35 cellular contexts compared by ENCODE assay signal in genomic region chr4:84477738-84478137, GRCh38. TPM values are rescaled to one million over a fixed set of nuclear protein-coding genes. Genes with fewer than 3 reads are reported as not detected.
"Had no signal": no experiment of that assay in that cellular context is flagged by ENCODE, and none has a peak within 500 bp of the region (broad histone marks: within the 10 kb centered on the region; RNA-seq: fewer than 3 reads in every experiment).

No MANE protein-coding gene starts in this region.

- H3K27me3 ChIP-seq: body of pancreas had no signal

- H3K9me3 ChIP-seq: adrenal gland, body of pancreas, breast epithelium had no signal

- H3K27ac ChIP-seq: adrenal gland, body of pancreas, brain microvascular endothelial cell, breast epithelium, VCaP had no signal

- FAIRE-seq: astrocyte, colon, TTC549 had no signal

- H3K36me3 ChIP-seq: adrenal gland, brain microvascular endothelial cell, breast epithelium had no signal

- DNase-seq: activated B cell treated with CpG ODN at 0.5 μM for 24 hours; activated CD4-positive, alpha-beta memory T cell treated with anti-CD3 and anti-CD28 coated beads for 36 hours; activated CD4-positive, alpha-beta T cell treated with anti-CD3 and anti-CD28 coated beads for 4 hours; activated CD4-positive, alpha-beta T cell treated with anti-CD3 and anti-CD28 coated beads, Interleukin-2, amount 10 ng/mL, durations not matched to agents 24 days and 14 days; activated CD4-positive, alpha-beta T cell treated with anti-CD3 and anti-CD28 coated beads, Interleukin-2, amount 50 U/mL, for 1 hour; activated CD4-positive, alpha-beta T cell treated with anti-CD3 and anti-CD28 coated beads, Interleukin-2, amount 50 U/mL, for 4 hours; activated CD4-positive, CD25-positive, alpha-beta regulatory T cell treated with anti-CD3 and anti-CD28 coated beads, Interleukin-2, amount 50 U/mL, for 72 hours; activated CD8-positive, alpha-beta memory T cell treated with anti-CD3 and anti-CD28 coated beads, Interleukin-2, amount 50 U/mL, for 4 hours; activated CD8-positive, alpha-beta T cell treated with anti-CD3 and anti-CD28 coated beads for 36 hours; activated effector memory CD4-positive, alpha-beta T cell treated with anti-CD3 and anti-CD28 coated beads, Interleukin-2, amount 50 U/mL, for 16 hours; activated gamma-delta T cell treated with Interleukin-2 at 50 U/mL for 16 hours; activated naive CD4-positive, alpha-beta T cell; activated naive CD4-positive, alpha-beta T cell treated with anti-CD3 and anti-CD28 coated beads for 36 hours; activated naive CD4-positive, alpha-beta T cell treated with anti-CD3 and anti-CD28 coated beads, Interleukin-2, amount 50 U/mL, for 16 hours; activated naive CD8-positive, alpha-beta T cell treated with anti-CD3 and anti-CD28 coated beads for 36 hours; activated T-cell treated with anti-CD3 and anti-CD28 coated beads for 4 hours; activated T-cell treated with anti-CD3 and anti-CD28 coated beads, Interleukin-2, amount 50 U/mL, for 1 hour; activated T-cell treated with anti-CD3 and anti-CD28 coated beads, Interleukin-2, amount 50 U/mL, for 4 hours; activated T-cell treated with anti-CD3 and anti-CD28 coated beads, Interleukin-2, amount 50 U/mL, for 72 hours; adrenal gland; amniotic stem cell; aorta; body of pancreas; brain microvascular endothelial cell; central memory CD4-positive, alpha-beta T cell had no signal

- ATAC-seq: activated CD8-positive, alpha-beta T cell treated with anti-CD3 and anti-CD28 coated beads for 36 hours; activated naive CD4-positive, alpha-beta T cell treated with anti-CD3 and anti-CD28 coated beads, Interleukin-2, amount 50 U/mL, for 72 hours; activated T-cell treated with anti-CD3 and anti-CD28 coated beads, Interleukin-2, amount 50 U/mL, for 4 hours; activated T-cell treated with anti-CD3 and anti-CD28 coated beads, Interleukin-2, amount 50 U/mL, for 72 hours; activated T-helper 17 cell treated with anti-CD3 and anti-CD28 coated beads, Interleukin-2, amount 50 U/mL, for 72 hours; body of pancreas had no signal

- H3K4me1 ChIP-seq: body of pancreas, breast epithelium had no signal

- H3K4me3 ChIP-seq: adrenal gland, body of pancreas, breast epithelium had no signal

RNA-seq across cellular contexts. Expression of gene NKX6-1, which starts 21.4 kb away (rescaled TPM):
- total RNA-seq: activated B cell treated with CpG ODN at 0.5 μM for 24 hours; activated CD4-positive, alpha-beta memory T cell treated with anti-CD3 and anti-CD28 coated beads for 36 hours; activated CD4-positive, alpha-beta T cell treated with anti-CD3 and anti-CD28 coated beads, Interleukin-2, amount 10 ng/mL, durations not matched to agents 24 days and 14 days; activated CD8-positive, alpha-beta memory T cell treated with anti-CD3 and anti-CD28 coated beads for 36 hours; activated CD8-positive, alpha-beta T cell treated with anti-CD3 and anti-CD28 coated beads for 36 hours; activated naive CD4-positive, alpha-beta T cell treated with anti-CD3 and anti-CD28 coated beads for 36 hours; activated naive CD4-positive, alpha-beta T cell treated with anti-CD3 and anti-CD28 coated beads, Interleukin-2, amount 50 U/mL, for 72 hours; activated naive CD8-positive, alpha-beta T cell treated with anti-CD3 and anti-CD28 coated beads for 36 hours; activated T-cell treated with anti-CD3 and anti-CD28 coated beads, Interleukin-2, amount 50 U/mL, for 4 hours; activated T-cell treated with anti-CD3 and anti-CD28 coated beads, Interleukin-2, amount 50 U/mL, for 72 hours; activated T-helper 1 cell treated with anti-CD3 and anti-CD28 coated beads, Interleukin-12 subunit alpha, Interleukin-12 subunit beta, Interleukin-2, Interleukin-4 antibody, amounts not matched to agents 30 ng/mL and 10 ng/mL and 1 ng/mL, durations not matched to agents 14 hours and 24 hours and 36 hours; activated T-helper 17 cell treated with anti-CD3 and anti-CD28 coated beads, Interleukin-2, amount 50 U/mL, for 72 hours; T-helper 2 cell treated with Interferon-gamma antibody and Interleukin-4, amounts not matched to agents 100 ng/mL and 5 ng/mL, for 36 hours had no signal
- polyA plus RNA-seq: adrenal gland had no signal
